Comparison of ENCODE assay signal across 8 cellular contexts in genomic region chr10:42552188-42553063, GRCh38.
DNase-seq lines count a peak whose midpoint lies in the region; ATAC-seq and TF ChIP-seq lines count a peak whose summit lies in the region.

No MANE protein-coding gene starts in this region.

- H3K27ac ChIP-seq in upper lobe of left lung, result peak overlapping the region; percentile 61 to 85 (median 72)

- peaks cover 0 to 5% (median 0%) of the 10 kb centered on the region in 4 donors for H3K9me3 ChIP-seq in upper lobe of left lung

- WGBS in upper lobe of left lung, 2 donors, result 0% methylated on average over 34 to 52 of the region's 61 CpGs

- peaks cover 13 to 21% (median 18%) of the 10 kb centered on the region in 4 donors for H3K4me1 ChIP-seq in upper lobe of left lung

- TF ChIP-seq EP300 in upper lobe of left lung (IDR thresholded peaks at IDR 0.05), result no peak

- H3K27me3 ChIP-seq in upper lobe of left lung, result no peaks in the 10 kb centered on the region

- ATAC-seq in HG02884 (IDR thresholded peaks at IDR 0.05; ENCODE audit: unreplicated experiment) (peak; percentile 87), left cardiac atrium (peak; percentile 99), upper lobe of left lung (ENCODE audit: low FRiP score in 2 of 2) (peak; percentile 97 to 100)

- H3K4me3 ChIP-seq in upper lobe of left lung, result peak overlapping the region; percentile 63 to 87 (median 83)

- intact Hi-C loops in left cardiac atrium (cut with DNase I), result loop anchor here in 1 of 2 donors (10.0 kb wide), 1 partner anchor 82 kb away; the partner anchor contains the start of gene ZNF33B
- intact Hi-C loops in posterior cingulate gyrus (cut with DNase I), result loop anchor here (1.0 to 10.0 kb wide), 3 partner anchors 86 to 1092 kb away; partner anchors contain the start of genes BMS1, ZNF32 and ZNF33B

- TF ChIP-seq CTCF in upper lobe of left lung (IDR thresholded peaks at IDR 0.05), result no peak

- TF ChIP-seq POLR2A in GM15510 (IDR thresholded peaks at IDR 0.05; ENCODE audit: borderline replicate concordance, extremely low read depth, insufficient read length), result peak; percentile 56
- TF ChIP-seq POLR2A in upper lobe of left lung (IDR thresholded peaks at IDR 0.05), result peak in 3 of 4 donors; percentile 5 to 61 (median 56)

- DNase-seq in NCI-H146 treated with DMSO at 0.1 percent for 48 hours (lab: John Stamatoyannopoulos, UW; ENCODE audit: unreplicated experiment) (peak; percentile 94), T-helper 1 cell (peak; percentile 84 to 96 (median 91)), amygdala (lab: John Stamatoyannopoulos, UW) (peak; percentile 47 to 99 (median 94)), left cardiac atrium (peak; percentile 98), posterior cingulate gyrus (peak; percentile 91 to 99 (median 94)), upper lobe of left lung (peak; percentile 95 to 98)

- H3K36me3 ChIP-seq in upper lobe of left lung, result peaks cover 0 to 11% (median 0%) of the 10 kb centered on the region in 4 donors

Comparison
In these comparisons a context has a peak if more than half of its experiments do, and no peak if none do; other contexts are left out.
1. Peak in every context shown above with its lines: DNase-seq, ATAC-seq, H3K4me3 ChIP-seq and H3K27ac ChIP-seq.